In the genomic region with DNA sequence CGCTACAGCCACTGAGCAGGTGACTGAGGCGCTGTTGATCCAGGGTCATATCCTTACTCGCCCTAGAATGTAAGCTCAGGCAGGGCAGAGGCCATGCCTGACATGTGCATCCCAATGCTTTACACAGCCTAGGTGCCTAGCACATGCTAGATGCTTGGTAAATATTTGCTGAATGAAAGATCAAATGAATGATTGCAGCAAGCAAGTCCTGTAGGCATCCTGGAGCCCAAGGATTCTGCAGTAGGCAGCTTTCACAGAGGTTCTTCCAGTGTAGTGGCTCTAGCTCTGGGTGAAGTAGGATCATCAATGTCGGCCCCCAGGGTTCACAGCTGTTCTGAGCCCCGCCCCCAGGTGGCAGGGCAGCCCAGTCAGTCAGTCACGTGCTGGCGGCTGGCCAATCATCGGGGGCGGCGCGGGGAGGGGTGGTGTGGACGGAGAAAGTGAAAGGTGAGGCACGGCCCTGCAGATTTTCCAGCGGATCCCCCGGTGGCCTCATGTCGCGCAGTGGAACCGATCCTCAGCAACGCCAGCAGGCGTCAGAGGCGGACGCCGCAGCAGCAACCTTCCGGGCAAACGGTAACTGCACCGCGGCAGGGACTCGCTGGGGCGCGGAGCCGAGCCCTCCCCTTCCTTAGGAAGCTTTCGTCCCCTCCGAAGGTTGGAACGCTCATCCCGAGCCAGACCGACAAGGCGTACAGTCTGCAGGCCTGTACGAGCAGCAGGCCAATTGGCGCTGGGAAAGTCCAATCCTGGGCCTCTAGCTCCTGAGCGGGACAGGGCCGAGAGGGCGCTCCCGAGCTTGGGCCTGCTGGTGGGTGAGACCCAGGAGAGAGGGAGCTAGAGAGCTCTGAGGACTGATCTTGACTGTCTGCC, we compare ENCODE assay signal across 8 cellular contexts. TPM values are rescaled to one million over a fixed set of nuclear protein-coding genes. Genes with fewer than 3 reads are reported as not detected.
A peak's percentile ranks its signal among the peaks of the same experiment; 100 is the strongest.
DNase-seq lines count a peak whose midpoint lies in the region; ATAC-seq, FAIRE-seq and TF ChIP-seq lines count a peak whose summit lies in the region.

Gene GALT (plus strand): TSS at position 465 of the 873 bp plus-strand sequence. CDS start 30 bp downstream, at position 495.

- H3K36me3 ChIP-seq in SU-DHL-6 (ENCODE audit: low read length) (no peaks in the 10 kb centered on the region), pancreas (peaks cover 0 to 3% (median 0%) of the 10 kb centered on the region in 3 donors), thyroid gland (peaks cover 7 to 14% of the 10 kb centered on the region in 2 donors)

- FAIRE-seq in pancreas (lab: Jason Lieb, UNC) = no peak

- no peaks in the 10 kb centered on the region for H3K27me3 Mint-ChIP-seq in activated naive CD8-positive, alpha-beta T cell treated with anti-CD3 and anti-CD28 coated beads, Interleukin-2, amount 10 ng/mL, durations not matched to agents 7 days and 5 days

- H3F3A ChIP-seq in SU-DHL-6 (ENCODE audit: insufficient read depth) = no peaks in the 10 kb centered on the region

- H3K4me1 Mint-ChIP-seq in activated naive CD8-positive, alpha-beta T cell treated with anti-CD3 and anti-CD28 coated beads, Interleukin-2, amount 10 ng/mL, durations not matched to agents 7 days and 5 days = peaks cover 17% of the 10 kb centered on the region

- 5% methylated on average over 41 to 43 of the region's 43 CpGs for WGBS in pancreas, 2 donors
- 12 to 35% methylated on average over 6 to 18 of the region's 43 CpGs for WGBS in thyroid gland, 2 donors

- peak within 1 kb of the TSS; percentile 58 for H3K4me2 ChIP-seq in SU-DHL-6 (ENCODE audit: low read depth, low read length, poor library complexity, severe bottlenecking)

- peak within 1 kb of the TSS; percentile 94 for H3K4me3 Mint-ChIP-seq in activated naive CD8-positive, alpha-beta T cell treated with anti-CD3 and anti-CD28 coated beads, Interleukin-2, amount 10 ng/mL, durations not matched to agents 7 days and 5 days

- peak within 1 kb of the TSS; percentile 83 for H2AFZ ChIP-seq in SU-DHL-6 (ENCODE audit: low read depth, low read length, severe bottlenecking)

- H3K27ac Mint-ChIP-seq in activated naive CD8-positive, alpha-beta T cell treated with anti-CD3 and anti-CD28 coated beads, Interleukin-2, amount 10 ng/mL, durations not matched to agents 7 days and 5 days = peak within 1 kb of the TSS; percentile 91

- no peaks in the 10 kb centered on the region for H3K9me3 ChIP-seq in SU-DHL-6 (ENCODE audit: insufficient read depth, low read length)
- no peaks in the 10 kb centered on the region for H3K9me3 ChIP-seq in pancreas
- no peaks in the 10 kb centered on the region for H3K9me3 ChIP-seq in thyroid gland

- peak; percentile 79 for ATAC-seq in HG02623 (IDR thresholded peaks at IDR 0.05; ENCODE audit: unreplicated experiment)
- peak; percentile 84 for ATAC-seq in activated naive CD8-positive, alpha-beta T cell treated with anti-CD3 and anti-CD28 coated beads, Interleukin-2, amount 10 ng/mL, durations not matched to agents 7 days and 5 days (ENCODE audit: low read depth)
- peak; percentile 79 to 94 (median 90) for ATAC-seq in pancreas

- H3K9me2 ChIP-seq in SU-DHL-6 (replicated peaks; ENCODE audit: insufficient read depth, low read length) = no peaks in the 10 kb centered on the region

- DNase-seq in NCI-H1092 treated with DMSO at 0.1 percent for 48 hours (lab: John Stamatoyannopoulos, UW) = peak; percentile 93
- peak; percentile 98 for DNase-seq in activated naive CD8-positive, alpha-beta T cell treated with anti-CD3 and anti-CD28 coated beads, Interleukin-2, amount 10 ng/mL, durations not matched to agents 7 days and 5 days
- peak; percentile 86 to 98 (median 94) for DNase-seq in head of caudate nucleus
- peak; percentile 81 to 99 (median 96) for DNase-seq in pancreas
- peak; percentile 98 for DNase-seq in thyroid gland

- H3K36me3 Mint-ChIP-seq in activated naive CD8-positive, alpha-beta T cell treated with anti-CD3 and anti-CD28 coated beads, Interleukin-2, amount 10 ng/mL, durations not matched to agents 7 days and 5 days = peaks cover 18% of the 10 kb centered on the region

- intact Hi-C loops in head of caudate nucleus (cut with DNase I) = no loop called here
- intact Hi-C loops in pancreas (cut with DNase I) = no loop called here
- intact Hi-C loops in thyroid gland (cut with DNase I) = no loop called here

- peaks cover 13 to 16% (median 16%) of the 10 kb centered on the region in 3 donors for H3K4me1 ChIP-seq in pancreas
- peaks cover 26 to 29% of the 10 kb centered on the region in 2 donors for H3K4me1 ChIP-seq in thyroid gland

- POLR2A ChIA-PET in activated naive CD8-positive, alpha-beta T cell treated with anti-CD3 and anti-CD28 coated beads, Interleukin-2, amount 10 ng/mL, durations not matched to agents 7 days and 5 days (lab: Charles Lee) = interaction anchor here (0.6 to 5.6 kb wide), 13 partner anchors 10 to 601 kb away, joined by 3 to 117 read pairs (median 4); partner anchors contain the start of genes ATOSB, DCTN3, SIGMAR1 and STOML2

- H3K27ac ChIP-seq in SU-DHL-6 (ENCODE audit: low read depth, low read length) = peak within 1 kb of the TSS; percentile 23; the same call in 1 of the 2 replicates
- H3K27ac ChIP-seq in pancreas = peak within 1 kb of the TSS; percentile 53 to 87 (median 82)
- H3K27ac ChIP-seq in thyroid gland = peak within 1 kb of the TSS; percentile 79 to 83 (median 80)

- H3K9me3 Mint-ChIP-seq in activated naive CD8-positive, alpha-beta T cell treated with anti-CD3 and anti-CD28 coated beads, Interleukin-2, amount 10 ng/mL, durations not matched to agents 7 days and 5 days = no peaks in the 10 kb centered on the region

- H3K4me3 ChIP-seq in SU-DHL-6 (ENCODE audit: insufficient read depth, low read length, poor library complexity, severe bottlenecking) = peak within 1 kb of the TSS; percentile 69
- peak within 1 kb of the TSS; percentile 53 to 74 (median 64) for H3K4me3 ChIP-seq in pancreas
- H3K4me3 ChIP-seq in thyroid gland (replicated peaks in 1 of 3) = peak within 1 kb of the TSS; percentile 46 to 80 (median 66)

- H4K20me1 ChIP-seq in SU-DHL-6 (ENCODE audit: low read depth, low read length) = no peaks in the 10 kb centered on the region

- H3K9ac ChIP-seq in SU-DHL-6 (ENCODE audit: low read length) = peak within 1 kb of the TSS; percentile 72

- TF ChIP-seq CTCF in GM12872 (IDR thresholded peaks at IDR 0.05; ENCODE audit: insufficient read depth, low read depth, low read length) (peak; percentile 66), SU-DHL-6 (IDR thresholded peaks at IDR 0.05; ENCODE audit: insufficient read depth, low read length, poor library complexity, severe bottlenecking) (peak; percentile 70), pancreas (IDR thresholded peaks at IDR 0.05) (peak in 2 of 4 donors; percentile 15 to 16), thyroid gland (IDR thresholded peaks at IDR 0.05) (peak in 3 of 6 experiments; percentile 9 to 41 (median 39))

- no peaks in the 10 kb centered on the region for H3K27me3 ChIP-seq in SU-DHL-6 (ENCODE audit: low read length)
- H3K27me3 ChIP-seq in pancreas = no peaks in the 10 kb centered on the region
- no peaks in the 10 kb centered on the region for H3K27me3 ChIP-seq in thyroid gland

- H3K79me2 ChIP-seq in SU-DHL-6 (ENCODE audit: insufficient read depth, low read length) = no peaks in the 10 kb centered on the region

- TF ChIP-seq POLR2A in thyroid gland (IDR thresholded peaks at IDR 0.05) = peak in 1 of 2 donors; percentile 93

RNA-seq across cellular contexts. Expression of gene GALT, which starts in this region (rescaled TPM):
- total RNA-seq in activated naive CD8-positive, alpha-beta T cell treated with anti-CD3 and anti-CD28 coated beads, Interleukin-2, amount 10 ng/mL, durations not matched to agents 7 days and 5 days = 100 to 1,000 TPM; 119 to 127 TPM
- total RNA-seq in pancreas = 10 to 100 TPM; 11.0 to 30.8 (median 18.8) TPM
- 10 to 100 TPM; 58.0 to 60.5 TPM for polyA plus RNA-seq in pancreas
- 10 to 100 TPM; 48.7 to 76.5 (median 57.1) TPM for total RNA-seq in thyroid gland

Comparison
In these comparisons a context has a peak if more than half of its experiments do, and no peak if none do; other contexts are left out.
1. Peak in every context shown above with its lines: DNase-seq, ATAC-seq, H3K4me3 ChIP-seq and H3K27ac ChIP-seq.
2. H3K27ac ChIP-seq: peak in every context shown above with its lines; median percentile 82 in pancreas; 80 in thyroid gland; 23 in SU-DHL-6.